Comparison of ENCODE assay signal across 8 cellular contexts in the genomic region with DNA sequence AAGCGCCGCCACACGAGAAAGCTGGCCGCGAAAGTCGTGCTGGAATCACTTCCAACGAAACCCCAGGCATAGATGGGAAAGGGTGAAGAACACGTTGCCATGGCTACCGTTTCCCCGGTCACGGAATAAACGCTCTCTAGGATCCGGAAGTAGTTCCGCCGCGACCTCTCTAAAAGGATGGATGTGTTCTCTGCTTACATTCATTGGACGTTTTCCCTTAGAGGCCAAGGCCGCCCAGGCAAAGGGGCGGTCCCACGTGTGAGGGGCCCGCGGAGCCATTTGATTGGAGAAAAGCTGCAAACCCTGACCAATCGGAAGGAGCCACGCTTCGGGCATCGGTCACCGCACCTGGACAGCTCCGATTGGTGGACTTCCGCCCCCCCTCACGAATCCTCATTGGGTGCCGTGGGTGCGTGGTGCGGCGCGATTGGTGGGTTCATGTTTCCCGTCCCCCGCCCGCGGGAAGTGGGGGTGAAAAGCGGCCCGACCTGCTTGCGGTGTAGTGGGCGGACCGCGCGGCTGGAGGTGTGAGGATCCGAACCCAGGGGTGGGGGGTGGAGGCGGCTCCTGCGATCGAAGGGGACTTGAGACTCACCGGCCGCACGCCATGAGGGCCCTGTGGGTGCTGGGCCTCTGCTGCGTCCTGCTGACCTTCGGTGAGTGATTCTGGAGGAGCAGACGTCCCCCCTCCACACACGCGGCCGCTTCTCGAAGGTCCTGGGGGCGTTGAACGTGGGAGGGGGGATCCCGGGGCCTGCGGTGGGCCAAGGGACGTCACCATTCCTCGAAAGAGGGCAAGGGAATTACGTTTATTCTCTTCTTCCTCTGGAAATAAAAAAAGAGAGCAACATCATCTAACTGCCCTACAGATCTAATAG. TPM values are rescaled to one million over a fixed set of nuclear protein-coding genes. Genes with fewer than 3 reads are reported as not detected.
A peak's percentile ranks its signal among the peaks of the same experiment; 100 is the strongest.
DNase-seq lines count a peak whose midpoint lies in the region; ATAC-seq and TF ChIP-seq lines count a peak whose summit lies in the region.

TSS of gene HSP90B1 (plus strand) at position 502 of the 878 bp plus-strand sequence. CDS start at position 608, 106 bp downstream.

- H3K27ac ChIP-seq in temporal lobe (ENCODE audit: low read depth, low read length) = peak within 1 kb of the TSS; percentile 95

- no peaks in the 10 kb centered on the region for H3K27me3 Mint-ChIP-seq in activated naive CD8-positive, alpha-beta T cell

- TF ChIP-seq CTCF in GM10248 (IDR thresholded peaks at IDR 0.05; ENCODE audit: control extremely low read depth, extremely low read depth, low read depth, missing control alignments) = no peak

- no peaks in the 10 kb centered on the region for H3K9me3 Mint-ChIP-seq in activated naive CD8-positive, alpha-beta T cell (ENCODE audit: low read depth)

- peak within 1 kb of the TSS; percentile 100 for H3K27ac Mint-ChIP-seq in activated naive CD8-positive, alpha-beta T cell

- CTCF ChIA-PET in GM10248 (lab: Yijun Ruan, JAX) = interaction anchor here (1.0 to 4.0 kb wide), 8 partner anchors 15 to 179 kb away, joined by 3 to 23 read pairs (median 4); no protein-coding TSS in a partner anchor

- POLR2A ChIA-PET in GM10248 (lab: Yijun Ruan, JAX) = interaction anchor here (0.5 to 1.7 kb wide), 15 partner anchors 10 to 356 kb away, joined by 3 to 18 read pairs (median 4); partner anchors contain the start of genes HCFC2, NFYB and TDG

- H3K36me3 Mint-ChIP-seq in activated naive CD8-positive, alpha-beta T cell = peaks cover 23% of the 10 kb centered on the region

- H3K4me3 Mint-ChIP-seq in activated naive CD8-positive, alpha-beta T cell = peak within 1 kb of the TSS; percentile 98

- DNase-seq in GM10248 (ENCODE audit: extremely low spot score) = peak; percentile 99
- DNase-seq in NCI-H1105 (lab: John Stamatoyannopoulos, UW) = peak; percentile 100
- peak; percentile 92 for DNase-seq in SKM-1 treated with dmso at 0.1 percent for 144 hours (lab: John Stamatoyannopoulos, UW; ENCODE audit: unreplicated experiment)
- peak; percentile 99 for DNase-seq in glomerular endothelial cell (ENCODE audit: extremely low read depth, low read depth, low spot score)
- DNase-seq in occipital lobe (lab: John Stamatoyannopoulos, UW) = peak; percentile 99

- peak; percentile 60 for ATAC-seq in HG02623 (IDR thresholded peaks at IDR 0.05; ENCODE audit: unreplicated experiment)

- H3K4me1 Mint-ChIP-seq in activated naive CD8-positive, alpha-beta T cell (ENCODE audit: low read depth) = peaks cover 61% of the 10 kb centered on the region

RNA-seq across cellular contexts. Expression of gene HSP90B1, which starts in this region (rescaled TPM):
- total RNA-seq in glomerular endothelial cell (609 and 717 TPM in 2 replicates), occipital lobe (131 TPM), temporal lobe (162 TPM)

Comparison
In these comparisons a context has a peak if more than half of its experiments do, and no peak if none do; other contexts are left out.
1. Peak in every context shown above with its lines: DNase-seq, ATAC-seq and H3K27ac ChIP-seq.